In the genomic region with DNA sequence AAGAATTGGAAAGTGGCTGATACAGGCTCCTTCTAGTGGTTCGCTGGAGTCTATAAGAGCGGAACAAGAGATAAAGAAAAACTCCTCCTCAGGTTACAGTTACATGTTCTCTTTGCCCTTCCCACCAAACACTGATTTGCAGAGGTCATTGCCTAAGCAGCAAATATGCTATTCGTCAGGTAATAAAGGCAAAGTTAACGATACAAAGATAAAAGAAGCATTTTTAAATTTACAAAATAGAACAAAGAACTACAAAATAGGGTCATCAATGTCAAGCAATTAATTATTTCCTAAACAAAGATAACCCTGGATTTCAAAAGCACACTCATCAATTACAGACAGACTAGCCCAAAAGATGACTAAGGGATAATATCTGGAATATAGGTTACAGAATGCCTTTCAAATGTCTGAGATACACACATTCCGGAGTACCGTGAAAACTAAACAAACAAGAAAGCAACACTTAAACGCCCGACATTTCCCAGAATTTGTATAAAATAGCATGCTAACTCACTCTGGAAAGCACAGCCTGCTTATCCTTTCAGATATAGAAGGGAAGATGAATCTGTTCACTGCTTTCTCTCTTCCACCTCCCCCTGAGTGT, we compare ENCODE assay signal across 13 cellular contexts.
DNase-seq lines count a peak whose midpoint lies in the region; ATAC-seq and TF ChIP-seq lines count a peak whose summit lies in the region.
"Had no signal": no experiment of that assay in that cellular context is flagged by ENCODE, and none has a peak within 500 bp of the region (broad histone marks: within the 10 kb centered on the region; RNA-seq: fewer than 3 reads in every experiment).

No MANE protein-coding gene starts in this region.

- ATAC-seq in WTC11 (peak; percentile 50), thoracic aorta (ENCODE audit: insufficient number of reproducible peaks, low FRiP score, low read depth) (no peak), HG02759 (IDR thresholded peaks at IDR 0.05; ENCODE audit: unreplicated experiment) (no peak)
- ATAC-seq: natural killer cell had no signal

- H3K36me3 Mint-ChIP-seq in WTC11: peaks cover 7% of the 10 kb centered on the region
- H3K36me3 Mint-ChIP-seq: natural killer cell had no signal

- DNase-seq in NCI-H146 (lab: John Stamatoyannopoulos, UW) (peak; percentile 2), NCI-H146 treated with DMSO at 0.1 percent for 48 hours (lab: John Stamatoyannopoulos, UW; ENCODE audit: unreplicated experiment) (no peak), WTC11 (ENCODE audit: low spot score) (no peak), hepatocyte (ENCODE audit: low spot score) (no peak), thoracic aorta (ENCODE audit: low spot score) (no peak)
- no peak for DNase-seq in central memory CD4-positive, alpha-beta T cell
- no peak for DNase-seq in activated naive CD4-positive, alpha-beta T cell treated with anti-CD3 and anti-CD28 coated beads, Interleukin-2, amount 50 U/mL, for 16 hours
- DNase-seq: 8988T, KBM-7, natural killer cell, NCI-H1930, substantia nigra had no signal

- H3K27ac Mint-ChIP-seq in WTC11: no peak overlapping the region; the same call in 1 of the 2 replicates
- H3K27ac Mint-ChIP-seq: natural killer cell had no signal

- peak overlapping the region; percentile 31 for H3K4me2 ChIP-seq in hepatocyte

- peaks cover 22% of the 10 kb centered on the region for H3K9me3 Mint-ChIP-seq in WTC11
- H3K9me3 Mint-ChIP-seq: natural killer cell had no signal

- H3K27ac ChIP-seq in hepatocyte: peak overlapping the region; percentile 39
- peak overlapping the region; percentile 33 to 58 for H3K27ac ChIP-seq in thoracic aorta

- no peak overlapping the region for H2AFZ ChIP-seq in hepatocyte

- POLR2A ChIA-PET in WTC11 (lab: Charles Lee): no interaction called here

- H3K9me2 ChIP-seq in hepatocyte (replicated peaks; ENCODE audit: insufficient read depth): no peaks in the 10 kb centered on the region

- no peaks in the 10 kb centered on the region for H4K20me1 ChIP-seq in hepatocyte (ENCODE audit: insufficient read depth, poor library complexity, severe bottlenecking)

- peaks cover 19% of the 10 kb centered on the region for H3K4me1 Mint-ChIP-seq in WTC11

- H3K9me3 ChIP-seq in hepatocyte (ENCODE audit: low read depth): no peaks in the 10 kb centered on the region
- no peaks in the 10 kb centered on the region for H3K9me3 ChIP-seq in thoracic aorta

- H3K4me3 Mint-ChIP-seq in WTC11: no peak overlapping the region
- H3K4me3 Mint-ChIP-seq: natural killer cell had no signal

- H3K27me3 ChIP-seq in hepatocyte (no peaks in the 10 kb centered on the region), thoracic aorta (replicated peaks; ENCODE audit: insufficient read depth) (no peaks in the 10 kb centered on the region)

- H3K4me3 ChIP-seq in hepatocyte (no peak overlapping the region), thoracic aorta (no peak overlapping the region)

- H3K27me3 Mint-ChIP-seq in WTC11 (ENCODE audit: low read depth): no peaks in the 10 kb centered on the region; the same call in 1 of the 2 replicates

- H3K4me1 ChIP-seq in hepatocyte (ENCODE audit: insufficient read depth) (peaks cover 29% of the 10 kb centered on the region), thoracic aorta (ENCODE audit: control insufficient read depth in 1 of 2, low read depth in 2 of 2) (peaks cover 16 to 44% of the 10 kb centered on the region in 2 donors)

- H3K36me3 ChIP-seq in hepatocyte (replicated peaks; ENCODE audit: insufficient read depth, low read depth) (no peaks in the 10 kb centered on the region), thoracic aorta (no peaks in the 10 kb centered on the region)

- H3K79me2 ChIP-seq in hepatocyte: no peaks in the 10 kb centered on the region

- TF ChIP-seq CTCF in WTC11 (IDR thresholded peaks at IDR 0.05): no peak
- TF ChIP-seq CTCF in hepatocyte (IDR thresholded peaks at IDR 0.05; ENCODE audit: poor library complexity): no peak
- TF ChIP-seq CTCF in thoracic aorta (IDR thresholded peaks at IDR 0.05): no peak

- 7% methylated on average over 8 of the region's 8 CpGs for WGBS in hepatocyte (ENCODE audit: low lambda C conversion rate, missing lambda C conversion rate)

- CTCF ChIA-PET in WTC11 (lab: Charles Lee): interaction anchor here (1.9 to 2.0 kb wide), 2 partner anchors 20 to 31 kb away, joined by 29 to 54 read pairs; no protein-coding TSS in a partner anchor

TF ChIP-seq in WTC11, 78 proteins besides CTCF, POLR2A, EP300 and RAD21:
- TF ChIP-seq GTF2I (CRISPR knock-in tag; conservative IDR thresholded peaks at IDR 0.05): no peak
